ENCODE assay signal across 8 cellular contexts in genomic region chr6:11232968-11233626, GRCh38. TPM values are rescaled to one million over a fixed set of nuclear protein-coding genes. Genes with fewer than 3 reads are reported as not detected.
DNase-seq lines count a peak whose midpoint lies in the region; ATAC-seq and TF ChIP-seq lines count a peak whose summit lies in the region.

No MANE protein-coding gene starts in this region.

- dilution Hi-C loops in mammary epithelial cell (cut with HindIII; ENCODE audit: low sequenced_read_pairs), result loop anchor here (5.0 kb wide), 1 partner anchor 91 kb away; no protein-coding TSS in a partner anchor

- H3K9ac ChIP-seq in BLaER1, result peak overlapping the region; percentile 76
- peak overlapping the region; percentile 95 for H3K9ac ChIP-seq in mammary epithelial cell (ENCODE audit: insufficient read depth, low read length)

- no peak for TF ChIP-seq POLR2A in right lobe of liver (IDR thresholded peaks at IDR 0.05)
- TF ChIP-seq POLR2A in transverse colon (IDR thresholded peaks at IDR 0.05), result no peak

- CTCF ChIA-PET in mammary epithelial cell (lab: Charles Lee; ENCODE audit: low non-redundant PET), result no interaction called here

- TF ChIP-seq EP300 in transverse colon (IDR thresholded peaks at IDR 0.05; ENCODE audit: low read depth), result no peak

- DNase-seq in NCI-H524 (lab: John Stamatoyannopoulos, UW), result peak; percentile 33 to 61
- DNase-seq in mammary epithelial cell, result no peak
- no peak for DNase-seq in right lobe of liver
- DNase-seq in transverse colon, result peak; percentile 44
- DNase-seq in DMS153 (lab: John Stamatoyannopoulos, UW), result no peak

- H3K36me3 ChIP-seq in BLaER1 (no peaks in the 10 kb centered on the region), mammary epithelial cell (ENCODE audit: insufficient read depth, low read length) (no peaks in the 10 kb centered on the region), right lobe of liver (no peaks in the 10 kb centered on the region), transverse colon (no peaks in the 10 kb centered on the region)

- H3K9me3 ChIP-seq in BLaER1, result no peaks in the 10 kb centered on the region
- no peaks in the 10 kb centered on the region for H3K9me3 ChIP-seq in mammary epithelial cell (replicated peaks; ENCODE audit: insufficient read depth, low read length)
- H3K9me3 ChIP-seq in right lobe of liver, result no peaks in the 10 kb centered on the region
- no peaks in the 10 kb centered on the region for H3K9me3 ChIP-seq in transverse colon

- WGBS in mammary epithelial cell (ENCODE audit: low coverage, missing lambda C conversion rate), result 10% methylated on average over 16 of the region's 18 CpGs
- WGBS in right lobe of liver (ENCODE audit: insufficient coverage, low coverage, low lambda C conversion rate, missing lambda C conversion rate), result 8% methylated on average over 18 of the region's 18 CpGs
- WGBS in transverse colon (ENCODE audit: low coverage in 1 of 2), 2 donors, result 0 to 14% methylated on average over 9 to 18 of the region's 18 CpGs

- peak overlapping the region; percentile 80 for H2AFZ ChIP-seq in mammary epithelial cell (ENCODE audit: low read depth, low read length)

- H3K4me3 ChIP-seq in BLaER1 (peak overlapping the region; percentile 66), mammary epithelial cell (replicated peaks in 1 of 3; ENCODE audit: insufficient read depth in 1 of 3, low read depth in 2 of 3, low read length in 3 of 3) (peak overlapping the region; percentile 45 to 64 (median 48)), right lobe of liver (peak overlapping the region; percentile 61 to 69 (median 65)), transverse colon (peak overlapping the region; percentile 13 to 80 (median 62))

- peaks cover 30% of the 10 kb centered on the region for H3K79me2 ChIP-seq in mammary epithelial cell (ENCODE audit: insufficient read depth, low read length)

- no peak for TF ChIP-seq CTCF in mammary epithelial cell (conservative IDR thresholded peaks at IDR 0.05 in 1 of 2, IDR thresholded peaks at IDR 0.05 in 1 of 2; ENCODE audit: extremely low read depth in 1 of 2, insufficient read depth in 1 of 2, low read depth in 1 of 2, low read length in 2 of 2)
- no peak for TF ChIP-seq CTCF in right lobe of liver (IDR thresholded peaks at IDR 0.05)
- TF ChIP-seq CTCF in transverse colon (IDR thresholded peaks at IDR 0.05), result no peak

- TSS peak; percentile 57 for BruUV-seq in mammary epithelial cell (replicated peaks; lab: Mats Ljungman, UMichigan)

- H3K27ac ChIP-seq in BLaER1 (peak overlapping the region; percentile 70; the same call in 1 of the 2 replicates), mammary epithelial cell (ENCODE audit: insufficient read depth, low read depth, low read length) (peak overlapping the region; percentile 97), right lobe of liver (peak overlapping the region; percentile 91 to 95 (median 93)), transverse colon (peak overlapping the region; percentile 89 to 94 (median 93))

- ATAC-seq in GM19452 (IDR thresholded peaks at IDR 0.05; ENCODE audit: unreplicated experiment) (peak; percentile 19), right lobe of liver (peak; percentile 36 to 47 (median 39)), HG03432 (IDR thresholded peaks at IDR 0.05; ENCODE audit: unreplicated experiment) (no peak)

- peak overlapping the region; percentile 83 for H3K4me2 ChIP-seq in BLaER1
- H3K4me2 ChIP-seq in mammary epithelial cell (ENCODE audit: insufficient read depth, low read depth, low read length), result peak overlapping the region; percentile 85

- H4K20me1 ChIP-seq in BLaER1 (no peaks in the 10 kb centered on the region), mammary epithelial cell (ENCODE audit: insufficient read depth, low read length) (no peaks in the 10 kb centered on the region)

- intact Hi-C loops in mammary epithelial cell (cut with micrococcal nuclease), result loop anchor here (1.0 to 5.0 kb wide), 9 partner anchors 26 to 281 kb away; partner anchors contain the start of gene SMIM13
- intact Hi-C loops in right lobe of liver (cut with DNase I), result no loop called here
- intact Hi-C loops in transverse colon (cut with DNase I; ENCODE audit: low total_unique reads), result no loop called here

- in situ Hi-C loops in mammary epithelial cell (cut with MboI; ENCODE audit: low sequenced_read_pairs in 2 of 2) (loop anchor here in 1 of 2 donors (5.0 kb wide), 1 partner anchor 84 kb away; no protein-coding TSS in a partner anchor), transverse colon (cut with MboI; ENCODE audit: low pct_ligation_motif_present in 1 of 4, low pct_unique_long_range_greater_than_20kb in 1 of 4, low sequenced_read_pairs in 3 of 4) (no loop called here)

- H3K27me3 ChIP-seq in BLaER1 (no peaks in the 10 kb centered on the region), mammary epithelial cell (ENCODE audit: insufficient read depth, low read length) (no peaks in the 10 kb centered on the region), right lobe of liver (no peaks in the 10 kb centered on the region), transverse colon (no peaks in the 10 kb centered on the region)

- H3K4me1 ChIP-seq in BLaER1 (peaks cover 17% of the 10 kb centered on the region), mammary epithelial cell (ENCODE audit: insufficient read depth, low read length) (peaks cover 39% of the 10 kb centered on the region), right lobe of liver (peaks cover 0 to 17% (median 0%) of the 10 kb centered on the region in 4 donors), transverse colon (peaks cover 7 to 32% (median 22%) of the 10 kb centered on the region in 4 donors)

RNA-seq across cellular contexts. Expression of gene NEDD9, which starts 0.6 kb away (rescaled TPM):
- total RNA-seq in mammary epithelial cell (10 to 100 TPM in 1 of 2 donors, 1 to 10 TPM in 1; 7.8 to 69.7 TPM), right lobe of liver (10 to 100 TPM in 4 of 6 experiments, 1 to 10 TPM in 2; 5.1 to 59.8 (median 26.2) TPM), transverse colon (10 to 100 TPM; 34.6 to 82.7 (median 72.3) TPM)
- 4.8 TPM for polyA plus RNA-seq in mammary epithelial cell
- 3.5 TPM for polyA minus RNA-seq in mammary epithelial cell

Comparison
In these comparisons a context has a peak if more than half of its experiments do, and no peak if none do; other contexts are left out.
1. DNase-seq: peak in NCI-H524 (2 of 2) and transverse colon (single experiment); none in mammary epithelial cell (single experiment), right lobe of liver (0 of 3) and DMS153 (single experiment).
2. Peak in every context shown above with its lines, with median percentiles within 50 percentile points of each other: H3K27ac ChIP-seq and H3K4me3 ChIP-seq.